In genomic region chr11:20038969-20039368, GRCh38 we compare ENCODE assay signal across 15 cellular contexts.
DNase-seq lines count a peak whose midpoint lies in the region; ATAC-seq and TF ChIP-seq lines count a peak whose summit lies in the region.
"Had no signal": no experiment of that assay in that cellular context is flagged by ENCODE, and none has a peak within 500 bp of the region (broad histone marks: within the 10 kb centered on the region; RNA-seq: fewer than 3 reads in every experiment).

No MANE protein-coding gene starts in this region.

- DNase-seq in Caco-2 (no peak), left lung (no peak), smooth muscle cell (lab: John Stamatoyannopoulos, UW; ENCODE audit: unreplicated experiment) (no peak), HPDE6-E6E7 (ENCODE audit: extremely low spot score) (no peak), SKM-1 (lab: John Stamatoyannopoulos, UW; ENCODE audit: unreplicated experiment) (no peak)
- DNase-seq: CD8-positive, alpha-beta T cell; COR-L47; GF-D8; HCEC 1CT; HFFc6 had no signal

- H3K4me2 ChIP-seq in smooth muscle cell, result no peak overlapping the region

- H3K36me3 ChIP-seq in Caco-2 (ENCODE audit: control insufficient read depth, insufficient read depth, low read length), result no peaks in the 10 kb centered on the region
- peaks cover 0 to 8% of the 10 kb centered on the region in 2 donors for H3K36me3 ChIP-seq in left lung
- peaks cover 4% of the 10 kb centered on the region for H3K36me3 ChIP-seq in smooth muscle cell (ENCODE audit: low read depth)

- H2AFZ ChIP-seq in smooth muscle cell (ENCODE audit: low read depth), result no peak overlapping the region

- H3K27ac Mint-ChIP-seq in Caco-2 (ENCODE audit: unreplicated experiment), result peak overlapping the region; percentile 61
- no peak overlapping the region for H3K27ac Mint-ChIP-seq in activated T-helper 17 cell treated with anti-CD3 and anti-CD28 coated beads, Interleukin-2, amount 50 U/mL, for 72 hours
- H3K27ac Mint-ChIP-seq: CD8-positive, alpha-beta T cell; HFFc6; IgD-negative memory B cell had no signal

- TF ChIP-seq CTCF in Caco-2 (IDR thresholded peaks at IDR 0.05; ENCODE audit: insufficient read depth in 1 of 2, low read depth in 1 of 2, low read length in 1 of 2, severe bottlenecking in 1 of 2, unreplicated experiment in 1 of 2) (no peak), left lung (IDR thresholded peaks at IDR 0.05) (no peak), smooth muscle cell (IDR thresholded peaks at IDR 0.05; ENCODE audit: borderline replicate concordance, insufficient read depth, poor library complexity, severe bottlenecking) (no peak)

- no peaks in the 10 kb centered on the region for H3K9me3 Mint-ChIP-seq in Caco-2 (ENCODE audit: unreplicated experiment)
- H3K9me3 Mint-ChIP-seq in activated T-helper 17 cell treated with anti-CD3 and anti-CD28 coated beads, Interleukin-2, amount 50 U/mL, for 72 hours, result no peaks in the 10 kb centered on the region
- H3K9me3 Mint-ChIP-seq: CD8-positive, alpha-beta T cell; HFFc6; IgD-negative memory B cell had no signal

- no peaks in the 10 kb centered on the region for H3K27me3 Mint-ChIP-seq in Caco-2 (ENCODE audit: insufficient read depth, unreplicated experiment)
- H3K27me3 Mint-ChIP-seq in activated T-helper 17 cell treated with anti-CD3 and anti-CD28 coated beads, Interleukin-2, amount 50 U/mL, for 72 hours, result peaks cover 7% of the 10 kb centered on the region

- H3K4me1 ChIP-seq in Caco-2, result peaks cover 80% of the 10 kb centered on the region
- no peaks in the 10 kb centered on the region for H3K4me1 ChIP-seq in left lung
- peaks cover 14% of the 10 kb centered on the region for H3K4me1 ChIP-seq in smooth muscle cell (ENCODE audit: low read depth)

- peaks cover 76% of the 10 kb centered on the region for H3K36me3 Mint-ChIP-seq in Caco-2 (ENCODE audit: insufficient read depth, unreplicated experiment)
- no peaks in the 10 kb centered on the region for H3K36me3 Mint-ChIP-seq in activated T-helper 17 cell treated with anti-CD3 and anti-CD28 coated beads, Interleukin-2, amount 50 U/mL, for 72 hours (ENCODE audit: low read depth)
- H3K36me3 Mint-ChIP-seq: CD14-positive monocyte; CD8-positive, alpha-beta T cell; IgD-negative memory B cell had no signal

- no peaks in the 10 kb centered on the region for H3K27me3 ChIP-seq in Caco-2 (replicated peaks; ENCODE audit: control insufficient read depth, insufficient read depth, low read length)
- no peaks in the 10 kb centered on the region for H3K27me3 ChIP-seq in left lung
- H3K27me3 ChIP-seq in smooth muscle cell (ENCODE audit: low read depth), result no peaks in the 10 kb centered on the region

- no peak overlapping the region for H3K9ac ChIP-seq in smooth muscle cell (ENCODE audit: low read depth)

- peaks cover 76% of the 10 kb centered on the region for H3K79me2 ChIP-seq in smooth muscle cell (ENCODE audit: low read depth)

- intact Hi-C loops in Caco-2 (cut with micrococcal nuclease; ENCODE audit: unreplicated experiment), result loop anchor here (1.0 to 2.0 kb wide), 2 partner anchors 18 to 88 kb away; no protein-coding TSS in a partner anchor
- intact Hi-C loops in left lung (cut with DNase I), result no loop called here

- POLR2A ChIA-PET in Caco-2 (lab: Charles Lee), result no interaction called here

- H3K27ac ChIP-seq in left lung (no peak overlapping the region), smooth muscle cell (ENCODE audit: low read depth) (peak overlapping the region; percentile 93)

- H4K20me1 ChIP-seq in smooth muscle cell (ENCODE audit: low read depth), result peaks cover 17% of the 10 kb centered on the region

- no TSS peak for BruUV-seq in Caco-2 (replicated peaks; lab: Mats Ljungman, UMichigan)

- ATAC-seq in esophagus mucosa (peak; percentile 70), left lung (peak; percentile 46), GM19455 (IDR thresholded peaks at IDR 0.05; ENCODE audit: unreplicated experiment) (no peak)
- no peak for ATAC-seq in activated T-helper 17 cell treated with anti-CD3 and anti-CD28 coated beads, Interleukin-2, amount 50 U/mL, for 72 hours (replicated peaks)
- ATAC-seq: CD8-positive, alpha-beta T cell had no signal

- peaks cover 4% of the 10 kb centered on the region for H3F3A ChIP-seq in smooth muscle cell (ENCODE audit: low read depth)

- H3K4me3 Mint-ChIP-seq in Caco-2 (ENCODE audit: unreplicated experiment), result no peak overlapping the region
- H3K4me3 Mint-ChIP-seq in activated T-helper 17 cell treated with anti-CD3 and anti-CD28 coated beads, Interleukin-2, amount 50 U/mL, for 72 hours, result no peak overlapping the region
- H3K4me3 Mint-ChIP-seq: CD14-positive monocyte; CD8-positive, alpha-beta T cell; HFFc6; IgD-negative memory B cell had no signal

- H3K9me3 ChIP-seq in Caco-2, result no peaks in the 10 kb centered on the region
- no peaks in the 10 kb centered on the region for H3K9me3 ChIP-seq in left lung
- H3K9me3 ChIP-seq in smooth muscle cell (replicated peaks; ENCODE audit: low read depth), result no peaks in the 10 kb centered on the region

- CTCF ChIA-PET in Caco-2 (lab: Charles Lee), result no interaction called here

- 81% methylated on average over 3 of the region's 3 CpGs for WGBS in smooth muscle cell (ENCODE audit: low lambda C conversion rate)

- H3K4me1 Mint-ChIP-seq in Caco-2 (ENCODE audit: low read depth, unreplicated experiment), result peaks cover 65% of the 10 kb centered on the region
- H3K4me1 Mint-ChIP-seq in activated T-helper 17 cell treated with anti-CD3 and anti-CD28 coated beads, Interleukin-2, amount 50 U/mL, for 72 hours, result no peaks in the 10 kb centered on the region
- H3K4me1 Mint-ChIP-seq: IgD-negative memory B cell had no signal

- no peak overlapping the region for H3K4me3 ChIP-seq in Caco-2 (ENCODE audit: low read depth, low read length)
- no peak overlapping the region for H3K4me3 ChIP-seq in left lung
- H3K4me3 ChIP-seq in smooth muscle cell, result no peak overlapping the region

Comparison
In these comparisons a context has a peak if more than half of its experiments do, and no peak if none do; other contexts are left out.
1. ATAC-seq: peak in esophagus mucosa (single experiment) and left lung (single experiment); none in activated T-helper 17 cell treated with anti-CD3 and anti-CD28 coated beads, Interleukin-2, amount 50 U/mL, for 72 hours (single experiment) and GM19455 (single experiment).